Comparison of ENCODE assay signal across 1 cellular context in genomic region chr3:73624363-73625123, GRCh38.
A peak's percentile ranks its signal among the peaks of the same experiment; 100 is the strongest.
TF ChIP-seq lines count a peak whose summit lies in the region.

PDZRN3 (minus strand) TSS chr3:73624941.

TF ChIP-seq in WTC11, 78 proteins besides CTCF, POLR2A, EP300 and RAD21 (continued from another document):
- TF ChIP-seq, protein P1, sequence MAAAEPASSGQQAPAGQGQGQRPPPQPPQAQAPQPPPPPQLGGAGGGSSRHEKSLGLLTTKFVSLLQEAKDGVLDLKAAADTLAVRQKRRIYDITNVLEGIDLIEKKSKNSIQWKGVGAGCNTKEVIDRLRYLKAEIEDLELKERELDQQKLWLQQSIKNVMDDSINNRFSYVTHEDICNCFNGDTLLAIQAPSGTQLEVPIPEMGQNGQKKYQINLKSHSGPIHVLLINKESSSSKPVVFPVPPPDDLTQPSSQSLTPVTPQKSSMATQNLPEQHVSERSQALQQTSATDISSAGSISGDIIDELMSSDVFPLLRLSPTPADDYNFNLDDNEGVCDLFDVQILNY (CRISPR knock-in tag; IDR thresholded peaks at IDR 0.05) = peak; percentile 90
- TF ChIP-seq NR3C1 (CRISPR knock-in tag; conservative IDR thresholded peaks at IDR 0.05; ENCODE audit: low read depth) (no peak), ZNF532 (CRISPR knock-in tag; IDR thresholded peaks at IDR 0.05; ENCODE audit: borderline replicate concordance) (peak; percentile 12; the same call in 1 of the 2 replicates), EMX1 (CRISPR knock-in tag; IDR thresholded peaks at IDR 0.05) (no peak), ZNF219 (CRISPR knock-in tag; IDR thresholded peaks at IDR 0.05; ENCODE audit: borderline replicate concordance) (peak; percentile 98), FOXP4 (CRISPR knock-in tag; IDR thresholded peaks at IDR 0.05) (peak; percentile 96), CREM (CRISPR knock-in tag; IDR thresholded peaks at IDR 0.05) (peak; percentile 86), ETV6 (CRISPR knock-in tag; IDR thresholded peaks at IDR 0.05) (peak; percentile 18; the same call in 1 of the 2 replicates), ESRRA (CRISPR knock-in tag; IDR thresholded peaks at IDR 0.05; ENCODE audit: borderline replicate concordance) (peak; percentile 93)
- TF ChIP-seq, protein P2, sequence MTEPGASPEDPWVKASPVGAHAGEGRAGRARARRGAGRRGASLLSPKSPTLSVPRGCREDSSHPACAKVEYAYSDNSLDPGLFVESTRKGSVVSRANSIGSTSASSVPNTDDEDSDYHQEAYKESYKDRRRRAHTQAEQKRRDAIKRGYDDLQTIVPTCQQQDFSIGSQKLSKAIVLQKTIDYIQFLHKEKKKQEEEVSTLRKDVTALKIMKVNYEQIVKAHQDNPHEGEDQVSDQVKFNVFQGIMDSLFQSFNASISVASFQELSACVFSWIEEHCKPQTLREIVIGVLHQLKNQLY (CRISPR knock-in tag; IDR thresholded peaks at IDR 0.05) = peak; percentile 76; the same call in 1 of the 2 replicates
- TF ChIP-seq, protein P3, sequence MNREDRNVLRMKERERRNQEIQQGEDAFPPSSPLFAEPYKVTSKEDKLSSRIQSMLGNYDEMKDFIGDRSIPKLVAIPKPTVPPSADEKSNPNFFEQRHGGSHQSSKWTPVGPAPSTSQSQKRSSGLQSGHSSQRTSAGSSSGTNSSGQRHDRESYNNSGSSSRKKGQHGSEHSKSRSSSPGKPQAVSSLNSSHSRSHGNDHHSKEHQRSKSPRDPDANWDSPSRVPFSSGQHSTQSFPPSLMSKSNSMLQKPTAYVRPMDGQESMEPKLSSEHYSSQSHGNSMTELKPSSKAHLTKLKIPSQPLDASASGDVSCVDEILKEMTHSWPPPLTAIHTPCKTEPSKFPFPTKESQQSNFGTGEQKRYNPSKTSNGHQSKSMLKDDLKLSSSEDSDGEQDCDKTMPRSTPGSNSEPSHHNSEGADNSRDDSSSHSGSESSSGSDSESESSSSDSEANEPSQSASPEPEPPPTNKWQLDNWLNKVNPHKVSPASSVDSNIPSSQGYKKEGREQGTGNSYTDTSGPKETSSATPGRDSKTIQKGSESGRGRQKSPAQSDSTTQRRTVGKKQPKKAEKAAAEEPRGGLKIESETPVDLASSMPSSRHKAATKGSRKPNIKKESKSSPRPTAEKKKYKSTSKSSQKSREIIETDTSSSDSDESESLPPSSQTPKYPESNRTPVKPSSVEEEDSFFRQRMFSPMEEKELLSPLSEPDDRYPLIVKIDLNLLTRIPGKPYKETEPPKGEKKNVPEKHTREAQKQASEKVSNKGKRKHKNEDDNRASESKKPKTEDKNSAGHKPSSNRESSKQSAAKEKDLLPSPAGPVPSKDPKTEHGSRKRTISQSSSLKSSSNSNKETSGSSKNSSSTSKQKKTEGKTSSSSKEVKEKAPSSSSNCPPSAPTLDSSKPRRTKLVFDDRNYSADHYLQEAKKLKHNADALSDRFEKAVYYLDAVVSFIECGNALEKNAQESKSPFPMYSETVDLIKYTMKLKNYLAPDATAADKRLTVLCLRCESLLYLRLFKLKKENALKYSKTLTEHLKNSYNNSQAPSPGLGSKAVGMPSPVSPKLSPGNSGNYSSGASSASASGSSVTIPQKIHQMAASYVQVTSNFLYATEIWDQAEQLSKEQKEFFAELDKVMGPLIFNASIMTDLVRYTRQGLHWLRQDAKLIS (CRISPR knock-in tag; IDR thresholded peaks at IDR 0.05; ENCODE audit: borderline replicate concordance) = 0 out of 2 replicates have a peak, but pooled peaks have one; percentile 24
TF ChIP-seq in WTC11: peak in this region for 42.
